Comparison of ENCODE assay signal across 8 cellular contexts in the genomic region with DNA sequence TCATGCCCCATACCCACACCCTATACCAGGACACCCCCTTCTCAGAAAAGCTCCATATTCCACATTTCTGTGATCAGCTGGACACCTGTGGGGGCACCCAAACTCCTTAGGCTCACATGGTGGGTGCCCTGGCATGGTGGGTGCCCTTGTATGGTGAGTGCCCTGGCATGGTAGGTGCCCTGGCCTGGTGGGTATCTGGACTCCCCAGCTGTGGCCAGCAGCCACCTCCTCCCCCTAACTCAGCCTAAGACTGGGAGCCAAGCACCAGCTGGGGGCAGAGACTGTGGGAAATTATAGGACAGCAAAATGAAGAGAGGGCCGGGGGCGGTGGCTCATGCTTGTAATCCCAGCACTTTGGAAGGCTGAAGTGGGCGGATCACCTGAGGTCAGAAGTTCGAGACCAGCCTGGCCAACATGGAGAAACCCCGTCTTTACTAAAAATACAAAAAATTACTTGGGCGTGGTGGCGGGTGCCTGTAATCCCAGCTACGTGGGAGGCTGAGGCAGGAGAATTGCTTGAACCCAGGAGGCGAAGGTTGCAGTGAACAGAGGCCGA. TPM values are rescaled to one million over a fixed set of nuclear protein-coding genes. Genes with fewer than 3 reads are reported as not detected.
A peak's percentile ranks its signal among the peaks of the same experiment; 100 is the strongest.
DNase-seq lines count a peak whose midpoint lies in the region; ATAC-seq and TF ChIP-seq lines count a peak whose summit lies in the region.
"Not testable (repeated sequence)": the region's sequence is repeated elsewhere in the genome, so short reads cannot be mapped to it uniquely, and the experiment has no call there.

No MANE protein-coding gene starts in this region.

- H3K27me3 ChIP-seq in Caco-2 (replicated peaks; ENCODE audit: control insufficient read depth, insufficient read depth, low read length); upper lobe of right lung: not testable (repeated sequence)

- H3K27ac Mint-ChIP-seq in Caco-2 (ENCODE audit: unreplicated experiment); T-helper 1 cell treated with Interleukin-12 subunit alpha and Interleukin-12 subunit beta and Interleukin-4 antibody, amounts not matched to agents 30 μg/mL and 1 μg/mL, for 36 hours; activated naive CD8-positive, alpha-beta T cell treated with anti-CD3 and anti-CD28 coated beads, Interleukin-2, amount 10 ng/mL, durations not matched to agents 7 days and 5 days; memory B cell; neural crest cell (ENCODE audit: unreplicated experiment): not testable (repeated sequence)
- H3K27ac Mint-ChIP-seq in effector memory CD8-positive, alpha-beta T cell = peak overlapping the region in 1 of 2 donors; percentile 30

- H3K4me1 ChIP-seq in Caco-2 (peaks cover 27% of the 10 kb centered on the region), upper lobe of right lung (peaks cover 40% of the 10 kb centered on the region)

- not testable (repeated sequence) for H3K27ac ChIP-seq in upper lobe of right lung

- H3K4me3 Mint-ChIP-seq in Caco-2 (ENCODE audit: unreplicated experiment) (peak overlapping the region; percentile 86), memory B cell (peak overlapping the region; percentile 53), neural crest cell (peak overlapping the region; percentile 68)
- H3K4me3 Mint-ChIP-seq in T-helper 1 cell treated with Interleukin-12 subunit alpha and Interleukin-12 subunit beta and Interleukin-4 antibody, amounts not matched to agents 30 μg/mL and 1 μg/mL, for 36 hours = peak overlapping the region; percentile 57
- peak overlapping the region; percentile 35 for H3K4me3 Mint-ChIP-seq in activated T-cell treated with anti-CD3 and anti-CD28 coated beads, Interleukin-2, amount 50 U/mL, for 4 hours
- peak overlapping the region; percentile 51 for H3K4me3 Mint-ChIP-seq in activated naive CD8-positive, alpha-beta T cell treated with anti-CD3 and anti-CD28 coated beads, Interleukin-2, amount 10 ng/mL, durations not matched to agents 7 days and 5 days
- H3K4me3 Mint-ChIP-seq in effector memory CD8-positive, alpha-beta T cell = peak overlapping the region; percentile 71 to 75

- not testable (repeated sequence) for H3K9me3 Mint-ChIP-seq in Caco-2 (ENCODE audit: unreplicated experiment); T-helper 1 cell treated with Interleukin-12 subunit alpha and Interleukin-12 subunit beta and Interleukin-4 antibody, amounts not matched to agents 30 μg/mL and 1 μg/mL, for 36 hours; activated T-cell treated with anti-CD3 and anti-CD28 coated beads, Interleukin-2, amount 50 U/mL, for 4 hours; activated naive CD8-positive, alpha-beta T cell treated with anti-CD3 and anti-CD28 coated beads, Interleukin-2, amount 10 ng/mL, durations not matched to agents 7 days and 5 days; effector memory CD8-positive, alpha-beta T cell; memory B cell; neural crest cell

- not testable (repeated sequence) for ATAC-seq in activated T-cell treated with anti-CD3 and anti-CD28 coated beads, Interleukin-2, amount 50 U/mL, for 4 hours; activated naive CD8-positive, alpha-beta T cell treated with anti-CD3 and anti-CD28 coated beads, Interleukin-2, amount 10 ng/mL, durations not matched to agents 7 days and 5 days (ENCODE audit: low read depth); effector memory CD8-positive, alpha-beta T cell (replicated peaks); memory B cell (ENCODE audit: low read depth); upper lobe of right lung

- POLR2A ChIA-PET in Caco-2 (lab: Charles Lee) = not testable (repeated sequence)
- POLR2A ChIA-PET in activated naive CD8-positive, alpha-beta T cell treated with anti-CD3 and anti-CD28 coated beads, Interleukin-2, amount 10 ng/mL, durations not matched to agents 7 days and 5 days (lab: Charles Lee) = interaction anchor here (0.7 kb wide), 1 partner anchor 25 kb away, joined by 5 read pairs; no protein-coding TSS in a partner anchor

- not testable (repeated sequence) for BruUV-seq in Caco-2 (replicated peaks; lab: Mats Ljungman, UMichigan)

- H3K27me3 Mint-ChIP-seq in Caco-2 (ENCODE audit: insufficient read depth, unreplicated experiment); effector memory CD8-positive, alpha-beta T cell: not testable (repeated sequence)
- H3K27me3 Mint-ChIP-seq in T-helper 1 cell treated with Interleukin-12 subunit alpha and Interleukin-12 subunit beta and Interleukin-4 antibody, amounts not matched to agents 30 μg/mL and 1 μg/mL, for 36 hours (ENCODE audit: low read depth) = peaks cover 55% of the 10 kb centered on the region
- peaks cover 25% of the 10 kb centered on the region for H3K27me3 Mint-ChIP-seq in activated T-cell treated with anti-CD3 and anti-CD28 coated beads, Interleukin-2, amount 50 U/mL, for 4 hours (ENCODE audit: low read depth)
- peaks cover 36% of the 10 kb centered on the region for H3K27me3 Mint-ChIP-seq in activated naive CD8-positive, alpha-beta T cell treated with anti-CD3 and anti-CD28 coated beads, Interleukin-2, amount 10 ng/mL, durations not matched to agents 7 days and 5 days
- H3K27me3 Mint-ChIP-seq in memory B cell (peaks cover 26% of the 10 kb centered on the region), neural crest cell (ENCODE audit: low read depth) (peaks cover 18% of the 10 kb centered on the region)

- H3K9me3 ChIP-seq in Caco-2, upper lobe of right lung: not testable (repeated sequence)

- not testable (repeated sequence) for TF ChIP-seq CTCF in Caco-2 (IDR thresholded peaks at IDR 0.05; ENCODE audit: insufficient read depth in 1 of 2, low read depth in 1 of 2, low read length in 1 of 2, severe bottlenecking in 1 of 2, unreplicated experiment in 1 of 2); neural crest cell (conservative IDR thresholded peaks at IDR 0.05); upper lobe of right lung (IDR thresholded peaks at IDR 0.05)

- peaks cover 47% of the 10 kb centered on the region for H3K36me3 Mint-ChIP-seq in Caco-2 (ENCODE audit: insufficient read depth, unreplicated experiment)
- peaks cover 23% of the 10 kb centered on the region for H3K36me3 Mint-ChIP-seq in T-helper 1 cell treated with Interleukin-12 subunit alpha and Interleukin-12 subunit beta and Interleukin-4 antibody, amounts not matched to agents 30 μg/mL and 1 μg/mL, for 36 hours (ENCODE audit: low read depth)
- H3K36me3 Mint-ChIP-seq in activated T-cell treated with anti-CD3 and anti-CD28 coated beads, Interleukin-2, amount 50 U/mL, for 4 hours (ENCODE audit: insufficient read depth); activated naive CD8-positive, alpha-beta T cell treated with anti-CD3 and anti-CD28 coated beads, Interleukin-2, amount 10 ng/mL, durations not matched to agents 7 days and 5 days; effector memory CD8-positive, alpha-beta T cell (ENCODE audit: insufficient read depth); memory B cell; neural crest cell (ENCODE audit: low read depth): not testable (repeated sequence)

- DNase-seq in Caco-2; activated T-cell treated with anti-CD3 and anti-CD28 coated beads, Interleukin-2, amount 50 U/mL, for 4 hours; activated naive CD8-positive, alpha-beta T cell treated with anti-CD3 and anti-CD28 coated beads, Interleukin-2, amount 10 ng/mL, durations not matched to agents 7 days and 5 days; effector memory CD8-positive, alpha-beta T cell; memory B cell (ENCODE audit: low spot score in 2 of 2); neural crest cell (ENCODE audit: low read depth, low spot score); upper lobe of right lung: not testable (repeated sequence)

- H3K4me3 ChIP-seq in Caco-2 (ENCODE audit: low read depth, low read length) = not testable (repeated sequence)
- peak overlapping the region; percentile 71 for H3K4me3 ChIP-seq in upper lobe of right lung

- H3K4me1 Mint-ChIP-seq in Caco-2 (ENCODE audit: low read depth, unreplicated experiment) = peaks cover 31% of the 10 kb centered on the region
- peaks cover 25% of the 10 kb centered on the region for H3K4me1 Mint-ChIP-seq in T-helper 1 cell treated with Interleukin-12 subunit alpha and Interleukin-12 subunit beta and Interleukin-4 antibody, amounts not matched to agents 30 μg/mL and 1 μg/mL, for 36 hours (ENCODE audit: low read depth)
- H3K4me1 Mint-ChIP-seq in activated T-cell treated with anti-CD3 and anti-CD28 coated beads, Interleukin-2, amount 50 U/mL, for 4 hours (ENCODE audit: low read depth) = peaks cover 22% of the 10 kb centered on the region
- peaks cover 12% of the 10 kb centered on the region for H3K4me1 Mint-ChIP-seq in activated naive CD8-positive, alpha-beta T cell treated with anti-CD3 and anti-CD28 coated beads, Interleukin-2, amount 10 ng/mL, durations not matched to agents 7 days and 5 days
- peaks cover 0 to 19% of the 10 kb centered on the region in 2 donors for H3K4me1 Mint-ChIP-seq in effector memory CD8-positive, alpha-beta T cell (ENCODE audit: low read depth in 2 of 2)
- not testable (repeated sequence) for H3K4me1 Mint-ChIP-seq in memory B cell, neural crest cell

- not testable (repeated sequence) for H3K36me3 ChIP-seq in Caco-2 (ENCODE audit: control insufficient read depth, insufficient read depth, low read length)
- H3K36me3 ChIP-seq in upper lobe of right lung = peaks cover 43% of the 10 kb centered on the region

- CTCF ChIA-PET in Caco-2 (lab: Charles Lee) = interaction anchor here (0.8 to 1.0 kb wide), 2 partner anchors 12 to 75 kb away, joined by 8 read pairs; no protein-coding TSS in a partner anchor

- intact Hi-C loops in Caco-2 (cut with micrococcal nuclease; ENCODE audit: unreplicated experiment); upper lobe of right lung (cut with DNase I): not testable (repeated sequence)

RNA-seq across cellular contexts. Expression of gene TLCD2, which starts 1.3 kb away (rescaled TPM):
- total RNA-seq in Caco-2 (2022) = 10.1 and 12.0 TPM in 2 replicates
- total RNA-seq in activated T-cell treated with anti-CD3 and anti-CD28 coated beads, Interleukin-2, amount 50 U/mL, for 4 hours = under 1 TPM; 0.08 to 0.19 (median 0.13) TPM
- total RNA-seq in activated naive CD8-positive, alpha-beta T cell treated with anti-CD3 and anti-CD28 coated beads, Interleukin-2, amount 10 ng/mL, durations not matched to agents 7 days and 5 days = under 1 TPM; 0.20 to 0.30 TPM
- 1.1 TPM in 2 replicates for total RNA-seq in neural crest cell
- total RNA-seq in upper lobe of right lung = 12.7 TPM

RNA-seq across cellular contexts. Expression of gene WDR81, which starts 15.6 kb away (rescaled TPM):
- total RNA-seq in Caco-2 (2022) (24.8 and 26.6 TPM in 2 replicates), neural crest cell (13.2 and 14.2 TPM in 2 replicates), upper lobe of right lung (43.9 TPM)
- total RNA-seq in activated T-cell treated with anti-CD3 and anti-CD28 coated beads, Interleukin-2, amount 50 U/mL, for 4 hours = 10 to 100 TPM; 21.1 to 24.0 (median 21.5) TPM
- 10 to 100 TPM; 35.8 to 36.7 TPM for total RNA-seq in activated naive CD8-positive, alpha-beta T cell treated with anti-CD3 and anti-CD28 coated beads, Interleukin-2, amount 10 ng/mL, durations not matched to agents 7 days and 5 days

RNA-seq across cellular contexts. Expression of gene PRPF8, which starts 24.2 kb away (rescaled TPM):
- total RNA-seq in Caco-2 (2022) = 398 and 430 TPM in 2 replicates
- total RNA-seq in activated T-cell treated with anti-CD3 and anti-CD28 coated beads, Interleukin-2, amount 50 U/mL, for 4 hours = 100 to 1,000 TPM; 506 to 585 (median 522) TPM
- 100 to 1,000 TPM; 346 to 350 TPM for total RNA-seq in activated naive CD8-positive, alpha-beta T cell treated with anti-CD3 and anti-CD28 coated beads, Interleukin-2, amount 10 ng/mL, durations not matched to agents 7 days and 5 days
- total RNA-seq in neural crest cell = 449 and 459 TPM in 2 replicates
- total RNA-seq in upper lobe of right lung = 263 TPM

RNA-seq across cellular contexts. Expression of gene SERPINF2, which starts 33.8 kb away (rescaled TPM):
- total RNA-seq in Caco-2 (2022) = 59.9 and 63.8 TPM in 2 replicates
- total RNA-seq in activated T-cell treated with anti-CD3 and anti-CD28 coated beads, Interleukin-2, amount 50 U/mL, for 4 hours = under 1 TPM; 0.45 to 0.60 (median 0.56) TPM
- under 1 TPM; 0.23 to 0.33 TPM for total RNA-seq in activated naive CD8-positive, alpha-beta T cell treated with anti-CD3 and anti-CD28 coated beads, Interleukin-2, amount 10 ng/mL, durations not matched to agents 7 days and 5 days
- 0.19 TPM in 1 of 2 replicates, not detected in the other for total RNA-seq in neural crest cell
- 21.6 TPM for total RNA-seq in upper lobe of right lung

RNA-seq across cellular contexts. Expression of gene SERPINF1, which starts 53.0 kb away (rescaled TPM):
- total RNA-seq in Caco-2 (2022) = 36.3 and 38.4 TPM in 2 replicates
- 1 to 10 TPM; 1.1 to 1.3 (median 1.3) TPM for total RNA-seq in activated T-cell treated with anti-CD3 and anti-CD28 coated beads, Interleukin-2, amount 50 U/mL, for 4 hours
- total RNA-seq in activated naive CD8-positive, alpha-beta T cell treated with anti-CD3 and anti-CD28 coated beads, Interleukin-2, amount 10 ng/mL, durations not matched to agents 7 days and 5 days = 1 to 10 TPM; 2.2 to 2.8 TPM
- 2.3 and 4.6 TPM in 2 replicates for total RNA-seq in neural crest cell
- total RNA-seq in upper lobe of right lung = 119 TPM

Comparison
In these comparisons a context has a peak if more than half of its experiments do, and no peak if none do; other contexts are left out.
1. H3K4me3 Mint-ChIP-seq: peak in every context shown above with its lines; median percentile 86 in Caco-2; 73 in effector memory CD8-positive, alpha-beta T cell; 68 in neural crest cell; 57 in T-helper 1 cell treated with Interleukin-12 subunit alpha and Interleukin-12 subunit beta and Interleukin-4 antibody, amounts not matched to agents 30 μg/mL and 1 μg/mL, for 36 hours; 53 in memory B cell; 51 in activated naive CD8-positive, alpha-beta T cell treated with anti-CD3 and anti-CD28 coated beads, Interleukin-2, amount 10 ng/mL, durations not matched to agents 7 days and 5 days; 35 in activated T-cell treated with anti-CD3 and anti-CD28 coated beads, Interleukin-2, amount 50 U/mL, for 4 hours.